22 cellular contexts compared by ENCODE assay signal in the genomic region with DNA sequence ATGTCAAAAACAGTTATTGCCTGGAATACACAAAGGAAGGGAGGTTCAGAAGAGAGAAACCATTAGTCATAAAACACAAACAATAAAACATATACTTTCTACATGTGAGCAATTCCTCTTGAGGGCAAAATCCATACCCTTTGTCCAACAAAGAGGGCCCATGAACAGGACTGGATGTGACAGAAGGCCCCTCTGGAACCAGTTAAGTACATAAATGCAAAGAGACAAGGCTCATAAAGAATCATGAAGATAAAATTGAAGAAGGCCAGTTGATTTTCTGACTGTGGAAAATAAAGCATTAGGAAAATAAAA.
"Had no signal": no experiment of that assay in that cellular context is flagged by ENCODE, and none has a peak within 500 bp of the region (broad histone marks: within the 10 kb centered on the region; RNA-seq: fewer than 3 reads in every experiment).

No MANE protein-coding gene starts in this region.

- ATAC-seq: foreskin keratinocyte; gastroesophageal sphincter; heart left ventricle; left lobe of liver; mucosa of descending colon; right lobe of liver; stimulated activated naive CD8-positive, alpha-beta T cell treated with anti-CD3 and anti-CD28 coated beads, Interleukin-15, amount 100 ng/mL, for 72 hours had no signal

- H3K4me3 ChIP-seq: esophagus muscularis mucosa, gastroesophageal sphincter, heart left ventricle, hepatocyte, mucosa of descending colon, neural progenitor cell, right lobe of liver, smooth muscle cell, tibial artery had no signal

- H3K9ac ChIP-seq: neural progenitor cell, parathyroid adenoma had no signal

- H3K36me3 ChIP-seq: esophagus muscularis mucosa, gastroesophageal sphincter, heart left ventricle, neural progenitor cell, right lobe of liver, tibial artery had no signal

- H3K27me3 ChIP-seq: gastroesophageal sphincter, hepatocyte, right lobe of liver, tibial artery had no signal

- H3K9me3 ChIP-seq: esophagus muscularis mucosa, gastroesophageal sphincter, heart left ventricle, mucosa of descending colon, right lobe of liver, tibial artery had no signal

- DNase-seq: effector CD8-positive, alpha-beta T cell; endodermal cell; foreskin keratinocyte; heart left ventricle; kidney; mesenchymal stem cell; mucosa of descending colon; naive B cell; right lobe of liver; stimulated activated CD4-positive, alpha-beta T cell treated with anti-CD3 and anti-CD28 coated beads, Interleukin-12 subunit alpha, Interleukin-12 subunit beta, amount 100 ng/mL, for 4 hours; stimulated activated CD4-positive, alpha-beta T cell treated with anti-CD3 and anti-CD28 coated beads, Interleukin-1b, Interleukin-23, amount 100 ng/mL, for 48 hours; stimulated activated CD4-positive, alpha-beta T cell treated with anti-CD3 and anti-CD28 coated beads, Interleukin-4, amount 100 ng/mL, for 1 hour; stimulated activated CD8-positive, alpha-beta memory T cell treated with anti-CD3 and anti-CD28 coated beads, Interleukin-4, amount 100 ng/mL, for 48 hours; stimulated activated naive CD8-positive, alpha-beta T cell treated with anti-CD3 and anti-CD28 coated beads, Interleukin-15, amount 100 ng/mL, for 72 hours; tibial artery had no signal

- H2AFZ ChIP-seq: hepatocyte, neural progenitor cell had no signal

- H3K79me2 ChIP-seq: hepatocyte, parathyroid adenoma had no signal

- H3K4me2 ChIP-seq: hepatocyte, neural progenitor cell, smooth muscle cell had no signal

- H3K4me1 ChIP-seq: esophagus muscularis mucosa, foreskin keratinocyte, gastroesophageal sphincter, neural progenitor cell, parathyroid adenoma, right lobe of liver had no signal

- H3K27ac ChIP-seq: esophagus muscularis mucosa, foreskin keratinocyte, gastroesophageal sphincter, heart left ventricle, hepatocyte, neural progenitor cell, parathyroid adenoma, right lobe of liver, tibial artery had no signal
